Comparison of ENCODE assay signal across 19 cellular contexts in genomic region chr18:13427354-13427753, GRCh38.
DNase-seq lines count a peak whose midpoint lies in the region; ATAC-seq and TF ChIP-seq lines count a peak whose summit lies in the region.
"Had no signal": no experiment of that assay in that cellular context is flagged by ENCODE, and none has a peak within 500 bp of the region (broad histone marks: within the 10 kb centered on the region; RNA-seq: fewer than 3 reads in every experiment).

No MANE protein-coding gene starts in this region.

- no peak for TF ChIP-seq POLR2A in gastrocnemius medialis (IDR thresholded peaks at IDR 0.05)

- peaks cover 5% of the 10 kb centered on the region for H3K4me1 ChIP-seq in right cardiac atrium (ENCODE audit: control insufficient read depth, insufficient read depth, low read length)
- peaks cover 12 to 14% of the 10 kb centered on the region in 2 donors for H3K4me1 ChIP-seq in gastrocnemius medialis

- ATAC-seq in right cardiac atrium, result peak; percentile 89 to 95
- peak; percentile 74 to 86 for ATAC-seq in gastrocnemius medialis
- ATAC-seq in GM18867 (IDR thresholded peaks at IDR 0.05; ENCODE audit: unreplicated experiment), result no peak
- ATAC-seq in GM21390 (IDR thresholded peaks at IDR 0.05; ENCODE audit: unreplicated experiment), result no peak
- ATAC-seq: activated naive CD8-positive, alpha-beta T cell treated with anti-CD3 and anti-CD28 coated beads, Interleukin-2, amount 50 U/mL, for 24 hours had no signal

- peaks cover 55% of the 10 kb centered on the region for H3K4me1 Mint-ChIP-seq in chondrocyte (ENCODE audit: low read depth)

- no peaks in the 10 kb centered on the region for H3K9me3 Mint-ChIP-seq in chondrocyte (ENCODE audit: low read depth)
- H3K9me3 Mint-ChIP-seq: activated naive CD8-positive, alpha-beta T cell treated with anti-CD3 and anti-CD28 coated beads, Interleukin-2, amount 50 U/mL, for 24 hours; CD4-positive, alpha-beta memory T cell had no signal

- DNase-seq in LNCaP clone FGC (ENCODE audit: low read depth) (peak; percentile 42), dermis microvascular lymphatic vessel endothelial cell (ENCODE audit: low read depth in 2 of 2) (peak; percentile 88 to 92), right cardiac atrium (peak in 2 of 3 donors; percentile 46 to 75), gastrocnemius medialis (peak in 1 of 2 donors; percentile 37), 8988T (no peak), chondrocyte (ENCODE audit: low spot score) (no peak)
- DNase-seq: activated CD4-positive, alpha-beta T cell treated with anti-CD3 and anti-CD28 coated beads for 4 hours; activated naive CD8-positive, alpha-beta T cell treated with anti-CD3 and anti-CD28 coated beads, Interleukin-2, amount 50 U/mL, for 24 hours; CD4-positive, alpha-beta memory T cell; GOT3; IMR-90; NCI-H1436; NCI-H2171; OCI-M1; SIG-M5; stimulated activated CD4-positive, alpha-beta T cell treated with anti-CD3 and anti-CD28 coated beads, Interleukin-15, amount 100 ng/mL, for 24 hours had no signal

- TF ChIP-seq CTCF in LNCaP clone FGC (IDR thresholded peaks at IDR 0.05; ENCODE audit: control insufficient read depth, extremely low read depth, insufficient read depth) (no peak), gastrocnemius medialis (IDR thresholded peaks at IDR 0.05 in 4 of 5, conservative IDR thresholded peaks at IDR 0.05 in 1 of 5) (no peak), chondrocyte (IDR thresholded peaks at IDR 0.05) (no peak)

- H3K36me3 ChIP-seq in gastrocnemius medialis, result no peaks in the 10 kb centered on the region

- no peaks in the 10 kb centered on the region for H3K9me3 ChIP-seq in right cardiac atrium (ENCODE audit: control insufficient read depth, low read length)
- no peaks in the 10 kb centered on the region for H3K9me3 ChIP-seq in gastrocnemius medialis

- H3K27me3 Mint-ChIP-seq in chondrocyte (ENCODE audit: low read depth), result no peaks in the 10 kb centered on the region
- H3K27me3 Mint-ChIP-seq: activated naive CD8-positive, alpha-beta T cell treated with anti-CD3 and anti-CD28 coated beads, Interleukin-2, amount 50 U/mL, for 24 hours; CD4-positive, alpha-beta memory T cell had no signal

- in situ Hi-C loops in gastrocnemius medialis (cut with MboI; ENCODE audit: low sequenced_read_pairs in 4 of 4), result no loop called here

- no peak overlapping the region for H3K4me3 Mint-ChIP-seq in chondrocyte (ENCODE audit: unreplicated experiment)
- H3K4me3 Mint-ChIP-seq: activated naive CD8-positive, alpha-beta T cell treated with anti-CD3 and anti-CD28 coated beads, Interleukin-2, amount 50 U/mL, for 24 hours; CD4-positive, alpha-beta memory T cell had no signal

- H3K27me3 ChIP-seq in right cardiac atrium (ENCODE audit: control insufficient read depth, insufficient read depth) (no peaks in the 10 kb centered on the region), gastrocnemius medialis (no peaks in the 10 kb centered on the region)

- intact Hi-C loops in right cardiac atrium (cut with DNase I), result no loop called here
- intact Hi-C loops in gastrocnemius medialis (cut with DNase I; ENCODE audit: low total_unique reads), result no loop called here

- no peak overlapping the region for H3K4me3 ChIP-seq in LNCaP clone FGC (ENCODE audit: low read depth, low read length)
- no peak overlapping the region for H3K4me3 ChIP-seq in right cardiac atrium (ENCODE audit: low read length)
- peak overlapping the region in 1 of 4 donors; percentile 9 for H3K4me3 ChIP-seq in gastrocnemius medialis

- H3K27ac ChIP-seq in right cardiac atrium (ENCODE audit: low read length) (peak overlapping the region; percentile 19), gastrocnemius medialis (peak overlapping the region; percentile 63 to 69 (median 65))
- H3K27ac ChIP-seq: HL-60 had no signal

- peaks cover 8% of the 10 kb centered on the region for H3K36me3 Mint-ChIP-seq in chondrocyte (ENCODE audit: low read depth)

- 34% methylated on average over 3 of the region's 3 CpGs for whole genome bisulfite sequencing in right cardiac atrium

- no peak overlapping the region for H3K27ac Mint-ChIP-seq in chondrocyte (ENCODE audit: unreplicated experiment)
- H3K27ac Mint-ChIP-seq: activated naive CD8-positive, alpha-beta T cell treated with anti-CD3 and anti-CD28 coated beads, Interleukin-2, amount 50 U/mL, for 24 hours had no signal

Comparison
In these comparisons a context has a peak if more than half of its experiments do, and no peak if none do; other contexts are left out.
1. DNase-seq: peak in LNCaP clone FGC (single experiment), dermis microvascular lymphatic vessel endothelial cell (2 of 2) and right cardiac atrium (2 of 3); none in 8988T (single experiment) and chondrocyte (single experiment).
2. ATAC-seq: peak in right cardiac atrium (2 of 2) and gastrocnemius medialis (2 of 2); none in GM18867 (single experiment) and GM21390 (single experiment).